ENCODE assay signal across 29 cellular contexts in genomic region chr1:182905321-182905720, GRCh38. TPM values are rescaled to one million over a fixed set of nuclear protein-coding genes. Genes with fewer than 3 reads are reported as not detected.
"Had no signal": no experiment of that assay in that cellular context is flagged by ENCODE, and none has a peak within 500 bp of the region (broad histone marks: within the 10 kb centered on the region; RNA-seq: fewer than 3 reads in every experiment).

No MANE protein-coding gene starts in this region.

- DNase-seq: stimulated activated CD4-positive, alpha-beta T cell treated with anti-CD3 and anti-CD28 coated beads, Interleukin-2, amount 100 ng/mL, for 48 hours; stimulated activated CD4-positive, alpha-beta T cell treated with anti-CD3 and anti-CD28 coated beads, Interleukin-4, amount 100 ng/mL, for 1 hour; stimulated activated CD4-positive, alpha-beta T cell treated with anti-CD3 and anti-CD28 coated beads, Interleukin-4, amount 100 ng/mL, for 24 hours; stimulated activated CD4-positive, alpha-beta T cell treated with anti-CD3 and anti-CD28 coated beads, Interleukin-4, amount 100 ng/mL, for 4 hours; stimulated activated CD8-positive, alpha-beta memory T cell treated with anti-CD3 and anti-CD28 coated beads, Interleukin-4, amount 100 ng/mL, for 48 hours; stimulated activated naive B cell treated with anti-CD40 and anti-IgM and Interleukin-4, amounts not matched to agents 10 μg/mL and 1 μg/mL and 100 μg/mL, for 72 hours; stimulated activated naive CD4-positive, alpha-beta T cell treated with Interleukin-2 at 50 U/mL for 16 hours; stimulated activated naive CD8-positive, alpha-beta T cell treated with anti-CD3 and anti-CD28 coated beads, Interleukin-15, amount 100 ng/mL, for 72 hours; stimulated activated naive CD8-positive, alpha-beta T cell treated with anti-CD3 and anti-CD28 coated beads, Interleukin-15, Interleukin-2, amounts not matched to agents 100 U/mL and 50 U/mL, for 24 hours; stomach; substantia nigra; testis; thyroid gland; tibial artery; transverse colon; trophoblast cell; upper lobe of left lung; upper lobe of right lung; uterus had no signal

- H3K4me1 ChIP-seq: stomach, suprapubic skin, testis, thyroid gland, tibial artery, tibial nerve, transverse colon, upper lobe of left lung, upper lobe of right lung, uterus, vagina had no signal

- H3K27ac ChIP-seq: stomach, suprapubic skin, testis, thoracic aorta, thyroid gland, tibial artery, tibial nerve, transverse colon, upper lobe of left lung, upper lobe of right lung, uterus, vagina had no signal

- ATAC-seq: stimulated activated effector memory CD8-positive, alpha-beta T cell treated with anti-CD3 and anti-CD28 coated beads, Interleukin-12 subunit alpha, Interleukin-12 subunit beta, amount 100 ng/mL, for 72 hours; stimulated activated memory B cell treated with anti-CD40 and anti-IgM and Interleukin-4, amounts not matched to agents 10 μg/mL and 1 μg/mL and 100 μg/mL, for 72 hours; stimulated activated naive B cell treated with anti-CD40 and anti-IgM and Interleukin-4, amounts not matched to agents 10 μg/mL and 1 μg/mL and 100 μg/mL, for 72 hours; stimulated activated naive CD8-positive, alpha-beta T cell treated with anti-CD3 and anti-CD28 coated beads, Interleukin-15, amount 100 ng/mL, for 72 hours; stimulated activated naive CD8-positive, alpha-beta T cell treated with anti-CD3 and anti-CD28 coated beads, Interleukin-15, Interleukin-2, amounts not matched to agents 100 U/mL and 50 U/mL, for 24 hours; upper lobe of right lung had no signal

- H3K27me3 ChIP-seq: stomach, suprapubic skin, testis, thyroid gland, tibial nerve, transverse colon, upper lobe of left lung, upper lobe of right lung, uterus, vagina had no signal

- H3K4me3 ChIP-seq: stomach, suprapubic skin, testis, thoracic aorta, thyroid gland, tibial artery, tibial nerve, transverse colon, upper lobe of left lung, upper lobe of right lung, uterus, vagina had no signal

- H3K9me3 ChIP-seq: stomach, suprapubic skin, testis, thoracic aorta, thyroid gland, tibial artery, tibial nerve, transverse colon, upper lobe of left lung, upper lobe of right lung, uterus, vagina had no signal

- FAIRE-seq: urothelium cell line had no signal

- H3K36me3 ChIP-seq: stomach, suprapubic skin, thoracic aorta, thyroid gland, tibial artery, tibial nerve, transverse colon, upper lobe of left lung, upper lobe of right lung, uterus, vagina had no signal

RNA-seq across cellular contexts. Expression of gene SHCBP1L, which starts 47.6 kb away (rescaled TPM):
- total RNA-seq: stomach, suprapubic skin, thoracic aorta, transverse colon, upper lobe of left lung, upper lobe of right lung, ureter, vagina had no signal
- polyA plus RNA-seq: stomach, thymus, urinary bladder had no signal
